Comparison of ENCODE assay signal across 11 cellular contexts in genomic region chr3:13018039-13018431, GRCh38. TPM values are rescaled to one million over a fixed set of nuclear protein-coding genes. Genes with fewer than 3 reads are reported as not detected.
DNase-seq lines count a peak whose midpoint lies in the region; ATAC-seq, FAIRE-seq and TF ChIP-seq lines count a peak whose summit lies in the region.
"Had no signal": no experiment of that assay in that cellular context is flagged by ENCODE, and none has a peak within 500 bp of the region (broad histone marks: within the 10 kb centered on the region; RNA-seq: fewer than 3 reads in every experiment).

No MANE protein-coding gene starts in this region.

- no peaks in the 10 kb centered on the region for H3K9me2 ChIP-seq in MM.1S (replicated peaks; ENCODE audit: insufficient read depth, low read length)

- peak overlapping the region; percentile 94 for H3K4me2 ChIP-seq in MM.1S (ENCODE audit: low read depth, low read length)

- ATAC-seq in CD4-positive, CD25-positive, alpha-beta regulatory T cell (ENCODE audit: low read depth in 2 of 2) = no peak
- no peak for ATAC-seq in naive thymus-derived CD8-positive, alpha-beta T cell
- no peak for ATAC-seq in GM21717 (IDR thresholded peaks at IDR 0.05; ENCODE audit: unreplicated experiment)

- FAIRE-seq in GM19239 (lab: Jason Lieb, UNC) = no peak

- H3K4me1 Mint-ChIP-seq in CD4-positive, CD25-positive, alpha-beta regulatory T cell = peaks cover 11 to 34% (median 21%) of the 10 kb centered on the region in 4 donors
- H3K4me1 Mint-ChIP-seq in naive thymus-derived CD8-positive, alpha-beta T cell = peaks cover 29 to 60% (median 44%) of the 10 kb centered on the region in 4 donors

- H3K27ac ChIP-seq in CD4-positive, CD25-positive, alpha-beta regulatory T cell (ENCODE audit: insufficient read depth, low read length, poor library complexity, severe bottlenecking) = no peak overlapping the region
- H3K27ac ChIP-seq in MM.1S (ENCODE audit: low read length) (peak overlapping the region; percentile 94), uterus (no peak overlapping the region)

- peaks cover 54% of the 10 kb centered on the region for H3F3A ChIP-seq in MM.1S (ENCODE audit: insufficient read depth, low read length)

- H3K9me3 Mint-ChIP-seq in CD4-positive, CD25-positive, alpha-beta regulatory T cell = no peaks in the 10 kb centered on the region
- no peaks in the 10 kb centered on the region for H3K9me3 Mint-ChIP-seq in naive thymus-derived CD8-positive, alpha-beta T cell

- TF ChIP-seq CTCF in MM.1S (IDR thresholded peaks at IDR 0.05; ENCODE audit: low read length) (no peak), uterus (IDR thresholded peaks at IDR 0.05) (no peak)

- intact Hi-C loops in uterus (cut with DNase I; ENCODE audit: low total_unique reads) = no loop called here

- no peaks in the 10 kb centered on the region for H3K9me3 ChIP-seq in CD4-positive, CD25-positive, alpha-beta regulatory T cell (ENCODE audit: control insufficient read depth in 2 of 2, low read length in 2 of 2)
- H3K9me3 ChIP-seq in MM.1S (replicated peaks; ENCODE audit: insufficient read depth, low read length) (no peaks in the 10 kb centered on the region), uterus (no peaks in the 10 kb centered on the region)
- H3K9me3 ChIP-seq: breast epithelium had no signal

- H3K4me3 Mint-ChIP-seq in CD4-positive, CD25-positive, alpha-beta regulatory T cell = peak overlapping the region in 2 of 4 donors; percentile 51 to 59
- no peak overlapping the region for H3K4me3 Mint-ChIP-seq in naive thymus-derived CD8-positive, alpha-beta T cell

- POLR2A ChIA-PET in naive thymus-derived CD8-positive, alpha-beta T cell (lab: Charles Lee) = interaction anchor here (2.5 kb wide), 1 partner anchor 9 kb away, joined by 8 read pairs; no protein-coding TSS in a partner anchor

- H3K4me3 ChIP-seq in CD4-positive, CD25-positive, alpha-beta regulatory T cell (ENCODE audit: low read depth, low read length) = no peak overlapping the region
- H3K4me3 ChIP-seq in MM.1S (ENCODE audit: low read length) (peak overlapping the region; percentile 75), uterus (no peak overlapping the region)

- H4K20me1 ChIP-seq in MM.1S (ENCODE audit: insufficient read depth, low read length) = no peaks in the 10 kb centered on the region

- no peaks in the 10 kb centered on the region for H3K27me3 Mint-ChIP-seq in CD4-positive, CD25-positive, alpha-beta regulatory T cell
- no peaks in the 10 kb centered on the region for H3K27me3 Mint-ChIP-seq in naive thymus-derived CD8-positive, alpha-beta T cell

- peaks cover 43% of the 10 kb centered on the region for H3K4me1 ChIP-seq in CD4-positive, CD25-positive, alpha-beta regulatory T cell (ENCODE audit: control insufficient read depth, insufficient read depth, low read length, poor library complexity, severe bottlenecking)
- peaks cover 48% of the 10 kb centered on the region for H3K4me1 ChIP-seq in MM.1S (ENCODE audit: low read length)
- H3K4me1 ChIP-seq in uterus = peaks cover 9 to 12% of the 10 kb centered on the region in 2 donors

- TF ChIP-seq POLR2A in uterus (IDR thresholded peaks at IDR 0.05) = no peak

- H2AFZ ChIP-seq in MM.1S (ENCODE audit: low read length) = no peak overlapping the region

- peaks cover 63% of the 10 kb centered on the region for H3K79me2 ChIP-seq in MM.1S (ENCODE audit: low read length)

- H3K36me3 Mint-ChIP-seq in CD4-positive, CD25-positive, alpha-beta regulatory T cell = peaks cover 6% of the 10 kb centered on the region
- no peaks in the 10 kb centered on the region for H3K36me3 Mint-ChIP-seq in naive thymus-derived CD8-positive, alpha-beta T cell

- H3K9ac ChIP-seq in MM.1S (ENCODE audit: low read length) = peak overlapping the region; percentile 99

- no peaks in the 10 kb centered on the region for H3K27me3 ChIP-seq in CD4-positive, CD25-positive, alpha-beta regulatory T cell (ENCODE audit: control insufficient read depth, insufficient read depth, low read length)
- H3K27me3 ChIP-seq in MM.1S (replicated peaks; ENCODE audit: insufficient read depth, low read length) (no peaks in the 10 kb centered on the region), uterus (no peaks in the 10 kb centered on the region)
- H3K27me3 ChIP-seq: breast epithelium had no signal

- no peak for DNase-seq in CD4-positive, CD25-positive, alpha-beta regulatory T cell
- DNase-seq in MM.1S (no peak), cerebellum (ENCODE audit: low spot score) (peak; percentile 59), uterus (no peak), GM19239 (ENCODE audit: insufficient read length, low spot score) (no peak), superior temporal gyrus (ENCODE audit: extremely low spot score) (no peak)
- peak in 1 of 10 donors; percentile 61 for DNase-seq in naive thymus-derived CD8-positive, alpha-beta T cell
- DNase-seq: DMS79 treated with DMSO at 0.1 percent for 48 hours; stimulated activated CD4-positive, alpha-beta T cell treated with anti-CD3 and anti-CD28 coated beads, Interleukin-4, amount 100 ng/mL, for 24 hours had no signal

- peak overlapping the region; percentile 76 to 97 (median 83) for H3K27ac Mint-ChIP-seq in CD4-positive, CD25-positive, alpha-beta regulatory T cell
- H3K27ac Mint-ChIP-seq in naive thymus-derived CD8-positive, alpha-beta T cell = peak overlapping the region in 9 of 10 donors; percentile 73 to 99 (median 84)

- H3K36me3 ChIP-seq in CD4-positive, CD25-positive, alpha-beta regulatory T cell (ENCODE audit: control insufficient read depth, insufficient read depth, low read length) = no peaks in the 10 kb centered on the region
- H3K36me3 ChIP-seq in MM.1S (replicated peaks; ENCODE audit: insufficient read depth, low read length) (no peaks in the 10 kb centered on the region), uterus (no peaks in the 10 kb centered on the region)
- H3K36me3 ChIP-seq: breast epithelium had no signal

RNA-seq across cellular contexts. Expression of gene IQSEC1, which starts 55.2 kb away (rescaled TPM):
- 131 TPM for total RNA-seq in CD4-positive, CD25-positive, alpha-beta regulatory T cell
- 10 to 100 TPM; 17.7 to 23.7 (median 21.0) TPM for polyA plus RNA-seq in CD4-positive, CD25-positive, alpha-beta regulatory T cell
- total RNA-seq in cerebellum (27.2 TPM), uterus (10 to 100 TPM; 17.9 to 61.4 (median 49.7) TPM)
- 10 to 100 TPM; 43.4 to 47.7 TPM for total RNA-seq in naive thymus-derived CD8-positive, alpha-beta T cell
- polyA plus RNA-seq in naive thymus-derived CD8-positive, alpha-beta T cell = 10 to 100 TPM; 13.7 to 23.7 (median 15.7) TPM
